26 cellular contexts compared by ENCODE assay signal in genomic region chr19:50286443-50286842, GRCh38.
"Had no signal": no experiment of that assay in that cellular context is flagged by ENCODE, and none has a peak within 500 bp of the region (broad histone marks: within the 10 kb centered on the region; RNA-seq: fewer than 3 reads in every experiment).

No MANE protein-coding gene starts in this region.

- H3K36me3 ChIP-seq: upper lobe of right lung, uterus, vagina had no signal

- DNase-seq: stimulated activated CD4-positive, alpha-beta T cell treated with anti-CD3 and anti-CD28 coated beads, Interleukin-2, amount 100 ng/mL, for 48 hours; stimulated activated CD4-positive, alpha-beta T cell treated with anti-CD3 and anti-CD28 coated beads, Interleukin-4, amount 100 ng/mL, for 1 hour; stimulated activated CD4-positive, alpha-beta T cell treated with anti-CD3 and anti-CD28 coated beads, Interleukin-4, amount 100 ng/mL, for 24 hours; stimulated activated CD4-positive, alpha-beta T cell treated with anti-CD3 and anti-CD28 coated beads, Interleukin-4, amount 100 ng/mL, for 4 hours; stimulated activated CD8-positive, alpha-beta memory T cell treated with anti-CD3 and anti-CD28 coated beads, Interleukin-4, amount 100 ng/mL, for 48 hours; stimulated activated naive B cell treated with anti-CD40 and anti-IgM and Interleukin-4, amounts not matched to agents 10 μg/mL and 1 μg/mL and 100 μg/mL, for 72 hours; stimulated activated naive CD4-positive, alpha-beta T cell; stimulated activated naive CD4-positive, alpha-beta T cell treated with Interleukin-2 at 50 U/mL for 16 hours; stimulated activated naive CD8-positive, alpha-beta T cell treated with anti-CD3 and anti-CD28 coated beads, Interleukin-15, amount 100 ng/mL, for 72 hours; stimulated activated naive CD8-positive, alpha-beta T cell treated with anti-CD3 and anti-CD28 coated beads, Interleukin-15, Interleukin-2, amounts not matched to agents 100 U/mL and 50 U/mL, for 24 hours; stomach; substantia nigra; testis; thyroid gland; tibial artery; transverse colon; trophoblast cell; upper lobe of right lung; uterus had no signal

- H3K9me3 ChIP-seq: suprapubic skin, testis, thyroid gland, upper lobe of right lung, uterus, vagina had no signal

- H3K27me3 ChIP-seq: testis, thyroid gland, tibial artery, tibial nerve, upper lobe of left lung, upper lobe of right lung, uterus, vagina had no signal

- H3K27ac ChIP-seq: stomach, suprapubic skin, testis, thoracic aorta, thyroid gland, tibial artery, tibial nerve, transverse colon, upper lobe of left lung, upper lobe of right lung, uterus, vagina had no signal

- ATAC-seq: stimulated activated effector memory CD8-positive, alpha-beta T cell treated with anti-CD3 and anti-CD28 coated beads, Interleukin-12 subunit alpha, Interleukin-12 subunit beta, amount 100 ng/mL, for 72 hours; stimulated activated memory B cell treated with anti-CD40 and anti-IgM and Interleukin-4, amounts not matched to agents 10 μg/mL and 1 μg/mL and 100 μg/mL, for 72 hours; stimulated activated naive B cell treated with anti-CD40 and anti-IgM and Interleukin-4, amounts not matched to agents 10 μg/mL and 1 μg/mL and 100 μg/mL, for 72 hours; stimulated activated naive CD8-positive, alpha-beta T cell treated with anti-CD3 and anti-CD28 coated beads, Interleukin-15, amount 100 ng/mL, for 72 hours; stimulated activated naive CD8-positive, alpha-beta T cell treated with anti-CD3 and anti-CD28 coated beads, Interleukin-15, Interleukin-2, amounts not matched to agents 100 U/mL and 50 U/mL, for 24 hours; upper lobe of right lung had no signal

- H3K4me3 ChIP-seq: stomach, suprapubic skin, testis, thoracic aorta, thyroid gland, tibial artery, tibial nerve, transverse colon, upper lobe of left lung, upper lobe of right lung, uterus, vagina had no signal

- H3K4me1 ChIP-seq: stomach, suprapubic skin, testis, thyroid gland, tibial artery, tibial nerve, transverse colon, upper lobe of left lung, upper lobe of right lung, uterus, vagina had no signal
